In the genomic region with DNA sequence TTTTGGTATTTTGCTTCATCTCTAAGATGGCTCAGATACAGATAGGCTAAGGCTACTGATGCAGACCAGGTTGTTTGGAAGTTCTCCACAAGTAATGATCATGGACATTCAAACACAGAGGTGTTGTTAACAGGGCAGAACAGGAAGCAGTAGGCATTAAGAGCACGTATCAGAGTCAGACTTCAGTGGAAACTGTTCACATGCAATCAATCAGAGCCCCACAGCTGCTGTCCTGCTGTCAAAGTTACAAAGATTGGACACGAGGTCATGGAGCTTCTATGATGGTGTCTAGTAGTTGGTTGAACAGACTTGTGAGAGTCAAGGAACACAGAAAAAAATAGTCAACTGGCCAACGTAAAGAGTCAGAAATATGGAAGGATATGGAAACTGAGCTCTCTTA, we compare ENCODE assay signal across 32 cellular contexts. TPM values are rescaled to one million over a fixed set of nuclear protein-coding genes. Genes with fewer than 3 reads are reported as not detected.
"Had no signal": no experiment of that assay in that cellular context is flagged by ENCODE, and none has a peak within 500 bp of the region (broad histone marks: within the 10 kb centered on the region; RNA-seq: fewer than 3 reads in every experiment).

No MANE protein-coding gene starts in this region.

- ATAC-seq: naive thymus-derived CD4-positive, alpha-beta T cell; natural killer cell treated with Interleukin-12 subunit alpha and Interleukin-12 subunit beta and Interleukin-15 and Interleukin-18, amount 100 ng/mL, for 72 hours; right lobe of liver; stimulated activated memory B cell treated with anti-CD40 and anti-IgM and Interleukin-4, amounts not matched to agents 10 μg/mL and 1 μg/mL and 100 μg/mL, for 72 hours had no signal

- H3K36me3 ChIP-seq: left ventricle myocardium inferior, ovary, right atrium auricular region, right lobe of liver, tibial nerve, uterus had no signal

- H3K27me3 ChIP-seq: ovary, right atrium auricular region, right lobe of liver, tibial nerve, uterus had no signal

- H3K9me3 ChIP-seq: ovary, right atrium auricular region, right lobe of liver, tibial nerve, uterus had no signal

- H3K4me3 ChIP-seq: left ventricle myocardium inferior, lung, ovary, right atrium auricular region, right lobe of liver, smooth muscle cell, tibial nerve, uterus had no signal

- H3K4me1 ChIP-seq: left ventricle myocardium inferior, right atrium auricular region, right lobe of liver, tibial nerve, uterus had no signal

- H3K27ac ChIP-seq: left ventricle myocardium inferior, ovary, right atrium auricular region, right lobe of liver, tibial nerve, uterus had no signal

- H3K4me2 ChIP-seq: smooth muscle cell had no signal

- DNase-seq: islet precursor cell; left ventricle myocardium inferior; mesendoderm; naive thymus-derived CD4-positive, alpha-beta T cell; ovary; right lobe of liver; stimulated activated CD4-positive, alpha-beta T cell treated with anti-CD3 and anti-CD28 coated beads, Interleukin-1b, Interleukin-23, amount 100 ng/mL, for 48 hours; stimulated activated CD4-positive, alpha-beta T cell treated with anti-CD3 and anti-CD28 coated beads, Interleukin-2, amount 100 ng/mL, for 48 hours; stimulated activated CD4-positive, alpha-beta T cell treated with anti-CD3 and anti-CD28 coated beads, Interleukin-4, amount 100 ng/mL, for 4 hours; stimulated activated CD8-positive, alpha-beta memory T cell treated with anti-CD3 and anti-CD28 coated beads, Interleukin-4, amount 100 ng/mL, for 48 hours; stimulated activated naive CD4-positive, alpha-beta T cell treated with Interleukin-2 at 50 U/mL for 16 hours; stimulated activated naive CD8-positive, alpha-beta T cell treated with anti-CD3 and anti-CD28 coated beads, Interleukin-15, amount 100 ng/mL, for 72 hours; substantia nigra; uterus had no signal

RNA-seq across cellular contexts. Expression of gene OR10D3, which starts 19.8 kb away (rescaled TPM):
- total RNA-seq: kidney epithelial cell; left ventricle myocardium inferior; lower leg skin; lung; mesothelial cell of epicardium; mononuclear cell; naive thymus-derived CD4-positive, alpha-beta T cell; natural killer cell treated with Interleukin-12 subunit alpha and Interleukin-12 subunit beta and Interleukin-15 and Interleukin-18, amount 100 ng/mL, for 72 hours; omental fat pad; ovary; progenitor cell of endocrine pancreas; pulmonary artery endothelial cell; renal cortical epithelial cell; right atrium auricular region; right lobe of liver; smooth muscle cell; temporal lobe; tibial nerve; ureter; uterus had no signal
- polyA plus RNA-seq: lung; naive thymus-derived CD4-positive, alpha-beta T cell; neural cell; ovary; smooth muscle cell; thymus had no signal

RNA-seq across cellular contexts. Expression of gene OR8G1, which starts 37.9 kb away (rescaled TPM):
- total RNA-seq: kidney epithelial cell; left ventricle myocardium inferior; lower leg skin; lung; mesothelial cell of epicardium; naive thymus-derived CD4-positive, alpha-beta T cell; natural killer cell treated with Interleukin-12 subunit alpha and Interleukin-12 subunit beta and Interleukin-15 and Interleukin-18, amount 100 ng/mL, for 72 hours; omental fat pad; ovary; progenitor cell of endocrine pancreas; pulmonary artery endothelial cell; renal cortical epithelial cell; right atrium auricular region; right lobe of liver; smooth muscle cell; temporal lobe; tibial nerve; ureter; uterus had no signal
- polyA plus RNA-seq: lung; naive thymus-derived CD4-positive, alpha-beta T cell; neural cell; ovary; smooth muscle cell; thymus had no signal

RNA-seq across cellular contexts. Expression of gene OR8G5, which starts 53.2 kb away (rescaled TPM):
- total RNA-seq: kidney epithelial cell; left ventricle myocardium inferior; lower leg skin; mesothelial cell of epicardium; mononuclear cell; naive thymus-derived CD4-positive, alpha-beta T cell; natural killer cell treated with Interleukin-12 subunit alpha and Interleukin-12 subunit beta and Interleukin-15 and Interleukin-18, amount 100 ng/mL, for 72 hours; omental fat pad; ovary; progenitor cell of endocrine pancreas; pulmonary artery endothelial cell; renal cortical epithelial cell; right atrium auricular region; right lobe of liver; smooth muscle cell; temporal lobe; tibial nerve; ureter; uterus had no signal
- polyA plus RNA-seq: naive thymus-derived CD4-positive, alpha-beta T cell; neural cell; ovary; smooth muscle cell had no signal
